Comparison of ENCODE assay signal across 17 cellular contexts in the genomic region with DNA sequence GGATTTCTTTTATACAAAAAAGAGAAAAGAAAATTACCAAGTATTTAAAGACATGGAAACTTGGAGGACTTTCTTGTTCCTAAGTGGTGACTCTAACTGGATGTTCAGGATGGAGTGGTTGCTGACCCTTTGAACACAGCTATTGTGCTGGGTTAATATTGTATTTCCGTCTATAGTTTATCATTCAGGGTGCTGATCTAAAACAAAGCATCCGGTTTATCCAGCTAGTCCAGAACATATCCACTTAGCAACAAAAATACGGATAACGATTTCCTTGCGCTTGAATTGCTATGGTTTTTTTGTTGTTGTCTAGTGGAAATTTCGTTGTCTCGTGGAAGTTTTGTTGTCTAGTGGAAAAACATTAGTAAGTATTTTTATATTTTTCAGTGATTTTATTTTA. TPM values are rescaled to one million over a fixed set of nuclear protein-coding genes. Genes with fewer than 3 reads are reported as not detected.
DNase-seq lines count a peak whose midpoint lies in the region; ATAC-seq and TF ChIP-seq lines count a peak whose summit lies in the region.
"Had no signal": no experiment of that assay in that cellular context is flagged by ENCODE, and none has a peak within 500 bp of the region (broad histone marks: within the 10 kb centered on the region; RNA-seq: fewer than 3 reads in every experiment).

No MANE protein-coding gene starts in this region.

- H3K27me3 Mint-ChIP-seq in CD8-positive, alpha-beta T cell (ENCODE audit: low read depth) = no peaks in the 10 kb centered on the region

- no peak for TF ChIP-seq CTCF in left ventricle myocardium inferior (IDR thresholded peaks at IDR 0.05; ENCODE audit: borderline replicate concordance)
- TF ChIP-seq CTCF in parathyroid adenoma (IDR thresholded peaks at IDR 0.05) = no peak
- TF ChIP-seq CTCF in vagina (IDR thresholded peaks at IDR 0.05) = no peak
- TF ChIP-seq CTCF in CD8-positive, alpha-beta T cell (IDR thresholded peaks at IDR 0.05) = no peak

- H3K27me3 ChIP-seq in left ventricle myocardium inferior (ENCODE audit: low read depth) (no peaks in the 10 kb centered on the region), parathyroid adenoma (ENCODE audit: control insufficient read depth, insufficient read depth, low read length) (no peaks in the 10 kb centered on the region), vagina (no peaks in the 10 kb centered on the region)
- no peaks in the 10 kb centered on the region for H3K27me3 ChIP-seq in CD8-positive, alpha-beta T cell (ENCODE audit: insufficient read depth, low read length)

- H3K4me3 ChIP-seq in left ventricle myocardium inferior (no peak overlapping the region), parathyroid adenoma (ENCODE audit: low read depth, low read length) (no peak overlapping the region), vagina (no peak overlapping the region)
- no peak overlapping the region for H3K4me3 ChIP-seq in CD8-positive, alpha-beta T cell (ENCODE audit: low read depth, low read length)
- H3K4me3 ChIP-seq: A549, GM12878, HAP-1 had no signal

- H3K4me1 ChIP-seq in left ventricle myocardium inferior (peaks cover 15% of the 10 kb centered on the region), parathyroid adenoma (peaks cover 4% of the 10 kb centered on the region), vagina (peaks cover 38% of the 10 kb centered on the region)
- H3K4me1 ChIP-seq in CD8-positive, alpha-beta T cell (ENCODE audit: insufficient read depth, low read length) = no peaks in the 10 kb centered on the region

- no peak overlapping the region for H2AFZ ChIP-seq in parathyroid adenoma

- CTCF ChIA-PET in CD8-positive, alpha-beta T cell (lab: Charles Lee) = no interaction called here

- no peaks in the 10 kb centered on the region for H3K9me3 Mint-ChIP-seq in CD8-positive, alpha-beta T cell

- DNase-seq in left ventricle myocardium inferior (no peak), Right ventricle myocardium superior (no peak), glomerular endothelial cell (ENCODE audit: extremely low read depth, low read depth, low spot score) (peak; percentile 98), vagina (ENCODE audit: extremely low spot score in 2 of 2) (no peak)
- no peak for DNase-seq in central memory CD4-positive, alpha-beta T cell
- no peak for DNase-seq in CD8-positive, alpha-beta T cell
- DNase-seq: C1 segment of cervical spinal cord, DMS 273 treated with DMSO at 0.1 percent for 48 hours, GDM1, NCI-H1105 treated with DMSO at 0.1 percent for 48 hours, NCI-H1694 treated with DMSO at 0.1 percent for 48 hours, NCI-H526 treated with DMSO at 0.1 percent for 48 hours had no signal

- no peak for TF ChIP-seq POLR2A in vagina (IDR thresholded peaks at IDR 0.05)

- H3K27ac ChIP-seq in left ventricle myocardium inferior (replicated peaks) (peak overlapping the region; percentile 60), parathyroid adenoma (no peak overlapping the region), vagina (peak overlapping the region; percentile 25)
- H3K27ac ChIP-seq in CD8-positive, alpha-beta T cell (ENCODE audit: low read depth, low read length) = no peak overlapping the region
- H3K27ac ChIP-seq: A549 had no signal

- POLR2A ChIA-PET in CD8-positive, alpha-beta T cell (lab: Charles Lee) = interaction anchor here (0.6 to 1.0 kb wide), 2 partner anchors 11 to 18 kb away, joined by 3 read pairs; no protein-coding TSS in a partner anchor

- peaks cover 1% of the 10 kb centered on the region for H3K4me1 Mint-ChIP-seq in CD8-positive, alpha-beta T cell (ENCODE audit: low read depth)

- peaks cover 50% of the 10 kb centered on the region for H3K79me2 ChIP-seq in parathyroid adenoma

- peak overlapping the region; percentile 19 for H3K4me2 ChIP-seq in parathyroid adenoma (ENCODE audit: low read length)
- H3K4me2 ChIP-seq: A549 had no signal

- no peak for ATAC-seq in Right ventricle myocardium superior (ENCODE audit: poor library complexity)
- no peak for ATAC-seq in CD8-positive, alpha-beta T cell
- ATAC-seq in GM18868 (IDR thresholded peaks at IDR 0.05; ENCODE audit: unreplicated experiment) = no peak
- ATAC-seq: A549, GM12878 had no signal

- H3K27ac Mint-ChIP-seq in CD8-positive, alpha-beta T cell = no peak overlapping the region

- intact Hi-C loops in left ventricle myocardium inferior (cut with micrococcal nuclease) (no loop called here), Right ventricle myocardium superior (cut with DNase I) (no loop called here), vagina (cut with DNase I) (no loop called here)
- intact Hi-C loops in CD8-positive, alpha-beta T cell (cut with DNase I, micrococcal nuclease) = no loop called here

- H3K9me3 ChIP-seq in left ventricle myocardium inferior (replicated peaks) (no peaks in the 10 kb centered on the region), parathyroid adenoma (ENCODE audit: control insufficient read depth, low read length) (no peaks in the 10 kb centered on the region), vagina (no peaks in the 10 kb centered on the region)
- no peaks in the 10 kb centered on the region for H3K9me3 ChIP-seq in CD8-positive, alpha-beta T cell (ENCODE audit: low read length)
- H3K9me3 ChIP-seq: A549, HAP-1 had no signal

- no peak overlapping the region for H3K4me3 Mint-ChIP-seq in CD8-positive, alpha-beta T cell

- H3K36me3 ChIP-seq in left ventricle myocardium inferior (no peaks in the 10 kb centered on the region), parathyroid adenoma (ENCODE audit: control insufficient read depth, insufficient read depth, low read length) (no peaks in the 10 kb centered on the region), vagina (no peaks in the 10 kb centered on the region)
- H3K36me3 ChIP-seq in CD8-positive, alpha-beta T cell (ENCODE audit: insufficient read depth, low read length) = no peaks in the 10 kb centered on the region
- H3K36me3 ChIP-seq: HAP-1 had no signal

- no peak overlapping the region for H3K9ac ChIP-seq in parathyroid adenoma

- no peaks in the 10 kb centered on the region for H3K36me3 Mint-ChIP-seq in CD8-positive, alpha-beta T cell

RNA-seq across cellular contexts. Expression of gene SNTB2, which starts 38.2 kb away (rescaled TPM):
- total RNA-seq in left ventricle myocardium inferior = 10.2 TPM
- total RNA-seq in Right ventricle myocardium superior = 12.3 TPM
- total RNA-seq in glomerular endothelial cell = 51.4 and 85.3 TPM in 2 replicates
- 50.8 TPM for total RNA-seq in vagina
- total RNA-seq in CD8-positive, alpha-beta T cell = 1 to 10 TPM; 8.1 to 9.1 TPM

Comparison
In these comparisons a context has a peak if more than half of its experiments do, and no peak if none do; other contexts are left out.
1. H3K27ac ChIP-seq: peak in left ventricle myocardium inferior (single experiment) and vagina (single experiment); none in parathyroid adenoma (single experiment) and CD8-positive, alpha-beta T cell (single experiment).